Comparison of ENCODE assay signal across 1 cellular context in genomic region chr13:21668665-21669599, GRCh38.
A peak's percentile ranks its signal among the peaks of the same experiment; 100 is the strongest.
TF ChIP-seq lines count a peak whose summit lies in the region.

No MANE protein-coding gene starts in this region.

TF ChIP-seq in HEK293, 187 proteins besides CTCF, POLR2A, EP300 and RAD21 (continued from another document):
- TF ChIP-seq, protein P1, sequence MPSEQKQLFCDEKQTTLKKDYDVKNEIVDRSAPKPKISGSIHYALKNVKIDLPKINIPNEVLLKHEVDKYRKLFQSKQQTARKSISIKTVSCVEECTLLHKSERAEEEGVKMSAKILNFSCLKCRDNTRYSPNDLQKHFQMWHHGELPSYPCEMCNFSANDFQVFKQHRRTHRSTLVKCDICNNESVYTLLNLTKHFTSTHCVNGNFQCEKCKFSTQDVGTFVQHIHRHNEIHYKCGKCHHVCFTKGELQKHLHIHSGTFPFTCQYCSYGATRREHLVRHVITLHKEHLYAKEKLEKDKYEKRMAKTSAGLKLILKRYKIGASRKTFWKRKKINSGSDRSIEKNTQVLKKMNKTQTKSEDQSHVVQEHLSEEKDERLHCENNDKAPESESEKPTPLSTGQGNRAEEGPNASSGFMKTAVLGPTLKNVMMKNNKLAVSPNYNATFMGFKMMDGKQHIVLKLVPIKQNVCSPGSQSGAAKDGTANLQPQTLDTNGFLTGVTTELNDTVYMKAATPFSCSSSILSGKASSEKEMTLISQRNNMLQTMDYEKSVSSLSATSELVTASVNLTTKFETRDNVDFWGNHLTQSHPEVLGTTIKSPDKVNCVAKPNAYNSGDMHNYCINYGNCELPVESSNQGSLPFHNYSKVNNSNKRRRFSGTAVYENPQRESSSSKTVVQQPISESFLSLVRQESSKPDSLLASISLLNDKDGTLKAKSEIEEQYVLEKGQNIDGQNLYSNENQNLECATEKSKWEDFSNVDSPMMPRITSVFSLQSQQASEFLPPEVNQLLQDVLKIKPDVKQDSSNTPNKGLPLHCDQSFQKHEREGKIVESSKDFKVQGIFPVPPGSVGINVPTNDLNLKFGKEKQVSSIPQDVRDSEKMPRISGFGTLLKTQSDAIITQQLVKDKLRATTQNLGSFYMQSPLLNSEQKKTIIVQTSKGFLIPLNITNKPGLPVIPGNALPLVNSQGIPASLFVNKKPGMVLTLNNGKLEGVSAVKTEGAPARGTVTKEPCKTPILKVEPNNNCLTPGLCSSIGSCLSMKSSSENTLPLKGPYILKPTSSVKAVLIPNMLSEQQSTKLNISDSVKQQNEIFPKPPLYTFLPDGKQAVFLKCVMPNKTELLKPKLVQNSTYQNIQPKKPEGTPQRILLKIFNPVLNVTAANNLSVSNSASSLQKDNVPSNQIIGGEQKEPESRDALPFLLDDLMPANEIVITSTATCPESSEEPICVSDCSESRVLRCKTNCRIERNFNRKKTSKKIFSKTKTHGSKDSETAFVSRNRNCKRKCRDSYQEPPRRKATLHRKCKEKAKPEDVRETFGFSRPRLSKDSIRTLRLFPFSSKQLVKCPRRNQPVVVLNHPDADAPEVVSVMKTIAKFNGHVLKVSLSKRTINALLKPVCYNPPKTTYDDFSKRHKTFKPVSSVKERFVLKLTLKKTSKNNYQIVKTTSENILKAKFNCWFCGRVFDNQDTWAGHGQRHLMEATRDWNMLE (tag by site-specific recombination; conservative IDR thresholded peaks at IDR 0.05; ENCODE audit: low read depth) = no peak
- TF ChIP-seq ZNF654 (tag by site-specific recombination; IDR thresholded peaks at IDR 0.05; ENCODE audit: low read depth) (no peak), KLF1 (tag by site-specific recombination; IDR thresholded peaks at IDR 0.05) (no peak), ZNF548 (tag by site-specific recombination; IDR thresholded peaks at IDR 0.05) (no peak), ZNF530 (tag by site-specific recombination; IDR thresholded peaks at IDR 0.05; ENCODE audit: low read depth) (no peak), SP7 (tag by site-specific recombination; IDR thresholded peaks at IDR 0.05) (peak; percentile 57), KLF17 (tag by site-specific recombination; IDR thresholded peaks at IDR 0.05) (0 out of 2 replicates have a peak, but pooled peaks have one; percentile 15), IKZF3 (tag by site-specific recombination; IDR thresholded peaks at IDR 0.05) (peak; percentile 69), ZNF707 (tag by site-specific recombination; IDR thresholded peaks at IDR 0.05) (no peak), ZNF777 (tag by site-specific recombination; IDR thresholded peaks at IDR 0.05; ENCODE audit: borderline replicate concordance) (no peak), ZBTB20 (tag by site-specific recombination; IDR thresholded peaks at IDR 0.05) (peak; percentile 82), PRDM2 (tag by site-specific recombination; IDR thresholded peaks at IDR 0.05; ENCODE audit: borderline replicate concordance) (no peak), WT1 (tag by site-specific recombination; IDR thresholded peaks at IDR 0.05) (peak; percentile 69), ZBTB44 (tag by site-specific recombination; IDR thresholded peaks at IDR 0.05) (peak; percentile 50; the same call in 1 of the 2 replicates), ZNF596 (tag by site-specific recombination; IDR thresholded peaks at IDR 0.05) (peak; percentile 57; the same call in 1 of the 2 replicates), ZNF175 (tag by site-specific recombination; IDR thresholded peaks at IDR 0.05) (no peak), SP2 (tag by site-specific recombination; IDR thresholded peaks at IDR 0.05) (peak; percentile 68), ZNF549 (tag by site-specific recombination; IDR thresholded peaks at IDR 0.05) (no peak), HOXD13 (CRISPR knock-in tag; IDR thresholded peaks at IDR 0.05; ENCODE audit: borderline replicate concordance) (no peak), GLI4 (tag by site-specific recombination; IDR thresholded peaks at IDR 0.05) (0 out of 2 replicates have a peak, but pooled peaks have one; percentile 23), ZNF626 (tag by site-specific recombination; IDR thresholded peaks at IDR 0.05) (no peak)
- TF ChIP-seq, protein P2, sequence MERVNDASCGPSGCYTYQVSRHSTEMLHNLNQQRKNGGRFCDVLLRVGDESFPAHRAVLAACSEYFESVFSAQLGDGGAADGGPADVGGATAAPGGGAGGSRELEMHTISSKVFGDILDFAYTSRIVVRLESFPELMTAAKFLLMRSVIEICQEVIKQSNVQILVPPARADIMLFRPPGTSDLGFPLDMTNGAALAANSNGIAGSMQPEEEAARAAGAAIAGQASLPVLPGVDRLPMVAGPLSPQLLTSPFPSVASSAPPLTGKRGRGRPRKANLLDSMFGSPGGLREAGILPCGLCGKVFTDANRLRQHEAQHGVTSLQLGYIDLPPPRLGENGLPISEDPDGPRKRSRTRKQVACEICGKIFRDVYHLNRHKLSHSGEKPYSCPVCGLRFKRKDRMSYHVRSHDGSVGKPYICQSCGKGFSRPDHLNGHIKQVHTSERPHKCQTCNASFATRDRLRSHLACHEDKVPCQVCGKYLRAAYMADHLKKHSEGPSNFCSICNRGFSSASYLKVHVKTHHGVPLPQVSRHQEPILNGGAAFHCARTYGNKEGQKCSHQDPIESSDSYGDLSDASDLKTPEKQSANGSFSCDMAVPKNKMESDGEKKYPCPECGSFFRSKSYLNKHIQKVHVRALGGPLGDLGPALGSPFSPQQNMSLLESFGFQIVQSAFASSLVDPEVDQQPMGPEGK (tag by site-specific recombination; IDR thresholded peaks at IDR 0.05) = peak; percentile 86
- TF ChIP-seq, protein P3, sequence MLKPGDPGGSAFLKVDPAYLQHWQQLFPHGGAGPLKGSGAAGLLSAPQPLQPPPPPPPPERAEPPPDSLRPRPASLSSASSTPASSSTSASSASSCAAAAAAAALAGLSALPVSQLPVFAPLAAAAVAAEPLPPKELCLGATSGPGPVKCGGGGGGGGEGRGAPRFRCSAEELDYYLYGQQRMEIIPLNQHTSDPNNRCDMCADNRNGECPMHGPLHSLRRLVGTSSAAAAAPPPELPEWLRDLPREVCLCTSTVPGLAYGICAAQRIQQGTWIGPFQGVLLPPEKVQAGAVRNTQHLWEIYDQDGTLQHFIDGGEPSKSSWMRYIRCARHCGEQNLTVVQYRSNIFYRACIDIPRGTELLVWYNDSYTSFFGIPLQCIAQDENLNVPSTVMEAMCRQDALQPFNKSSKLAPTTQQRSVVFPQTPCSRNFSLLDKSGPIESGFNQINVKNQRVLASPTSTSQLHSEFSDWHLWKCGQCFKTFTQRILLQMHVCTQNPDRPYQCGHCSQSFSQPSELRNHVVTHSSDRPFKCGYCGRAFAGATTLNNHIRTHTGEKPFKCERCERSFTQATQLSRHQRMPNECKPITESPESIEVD (tag by site-specific recombination; IDR thresholded peaks at IDR 0.05) = no peak
TF ChIP-seq in HEK293: peak in this region for 22.
